ENCODE assay signal across 1 cellular context in the genomic region with DNA sequence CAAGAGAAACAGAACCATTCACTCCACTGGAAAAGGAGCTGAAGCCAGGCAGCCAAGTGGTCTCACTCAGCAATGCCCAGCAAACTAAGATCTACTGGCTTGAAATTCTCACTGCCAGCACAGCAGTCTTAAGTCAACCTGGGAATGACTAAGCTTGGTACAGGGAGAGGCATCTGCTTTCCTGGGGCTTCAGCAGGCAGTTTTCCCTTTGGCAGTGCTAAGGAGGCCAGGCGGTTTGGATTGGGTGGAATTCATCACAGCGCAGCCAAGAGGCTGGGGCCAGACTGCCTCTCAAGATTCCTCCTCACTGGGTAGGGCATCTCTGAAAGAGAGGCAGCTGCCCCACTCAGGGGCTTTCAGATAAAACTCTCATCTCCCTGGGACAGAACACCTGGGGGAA.
TF ChIP-seq lines count a peak whose summit lies in the region.

No MANE protein-coding gene starts in this region.

TF ChIP-seq in GM23338, 12 proteins besides CTCF, POLR2A, EP300 and RAD21 (continued from another document):
- TF ChIP-seq, protein P1, sequence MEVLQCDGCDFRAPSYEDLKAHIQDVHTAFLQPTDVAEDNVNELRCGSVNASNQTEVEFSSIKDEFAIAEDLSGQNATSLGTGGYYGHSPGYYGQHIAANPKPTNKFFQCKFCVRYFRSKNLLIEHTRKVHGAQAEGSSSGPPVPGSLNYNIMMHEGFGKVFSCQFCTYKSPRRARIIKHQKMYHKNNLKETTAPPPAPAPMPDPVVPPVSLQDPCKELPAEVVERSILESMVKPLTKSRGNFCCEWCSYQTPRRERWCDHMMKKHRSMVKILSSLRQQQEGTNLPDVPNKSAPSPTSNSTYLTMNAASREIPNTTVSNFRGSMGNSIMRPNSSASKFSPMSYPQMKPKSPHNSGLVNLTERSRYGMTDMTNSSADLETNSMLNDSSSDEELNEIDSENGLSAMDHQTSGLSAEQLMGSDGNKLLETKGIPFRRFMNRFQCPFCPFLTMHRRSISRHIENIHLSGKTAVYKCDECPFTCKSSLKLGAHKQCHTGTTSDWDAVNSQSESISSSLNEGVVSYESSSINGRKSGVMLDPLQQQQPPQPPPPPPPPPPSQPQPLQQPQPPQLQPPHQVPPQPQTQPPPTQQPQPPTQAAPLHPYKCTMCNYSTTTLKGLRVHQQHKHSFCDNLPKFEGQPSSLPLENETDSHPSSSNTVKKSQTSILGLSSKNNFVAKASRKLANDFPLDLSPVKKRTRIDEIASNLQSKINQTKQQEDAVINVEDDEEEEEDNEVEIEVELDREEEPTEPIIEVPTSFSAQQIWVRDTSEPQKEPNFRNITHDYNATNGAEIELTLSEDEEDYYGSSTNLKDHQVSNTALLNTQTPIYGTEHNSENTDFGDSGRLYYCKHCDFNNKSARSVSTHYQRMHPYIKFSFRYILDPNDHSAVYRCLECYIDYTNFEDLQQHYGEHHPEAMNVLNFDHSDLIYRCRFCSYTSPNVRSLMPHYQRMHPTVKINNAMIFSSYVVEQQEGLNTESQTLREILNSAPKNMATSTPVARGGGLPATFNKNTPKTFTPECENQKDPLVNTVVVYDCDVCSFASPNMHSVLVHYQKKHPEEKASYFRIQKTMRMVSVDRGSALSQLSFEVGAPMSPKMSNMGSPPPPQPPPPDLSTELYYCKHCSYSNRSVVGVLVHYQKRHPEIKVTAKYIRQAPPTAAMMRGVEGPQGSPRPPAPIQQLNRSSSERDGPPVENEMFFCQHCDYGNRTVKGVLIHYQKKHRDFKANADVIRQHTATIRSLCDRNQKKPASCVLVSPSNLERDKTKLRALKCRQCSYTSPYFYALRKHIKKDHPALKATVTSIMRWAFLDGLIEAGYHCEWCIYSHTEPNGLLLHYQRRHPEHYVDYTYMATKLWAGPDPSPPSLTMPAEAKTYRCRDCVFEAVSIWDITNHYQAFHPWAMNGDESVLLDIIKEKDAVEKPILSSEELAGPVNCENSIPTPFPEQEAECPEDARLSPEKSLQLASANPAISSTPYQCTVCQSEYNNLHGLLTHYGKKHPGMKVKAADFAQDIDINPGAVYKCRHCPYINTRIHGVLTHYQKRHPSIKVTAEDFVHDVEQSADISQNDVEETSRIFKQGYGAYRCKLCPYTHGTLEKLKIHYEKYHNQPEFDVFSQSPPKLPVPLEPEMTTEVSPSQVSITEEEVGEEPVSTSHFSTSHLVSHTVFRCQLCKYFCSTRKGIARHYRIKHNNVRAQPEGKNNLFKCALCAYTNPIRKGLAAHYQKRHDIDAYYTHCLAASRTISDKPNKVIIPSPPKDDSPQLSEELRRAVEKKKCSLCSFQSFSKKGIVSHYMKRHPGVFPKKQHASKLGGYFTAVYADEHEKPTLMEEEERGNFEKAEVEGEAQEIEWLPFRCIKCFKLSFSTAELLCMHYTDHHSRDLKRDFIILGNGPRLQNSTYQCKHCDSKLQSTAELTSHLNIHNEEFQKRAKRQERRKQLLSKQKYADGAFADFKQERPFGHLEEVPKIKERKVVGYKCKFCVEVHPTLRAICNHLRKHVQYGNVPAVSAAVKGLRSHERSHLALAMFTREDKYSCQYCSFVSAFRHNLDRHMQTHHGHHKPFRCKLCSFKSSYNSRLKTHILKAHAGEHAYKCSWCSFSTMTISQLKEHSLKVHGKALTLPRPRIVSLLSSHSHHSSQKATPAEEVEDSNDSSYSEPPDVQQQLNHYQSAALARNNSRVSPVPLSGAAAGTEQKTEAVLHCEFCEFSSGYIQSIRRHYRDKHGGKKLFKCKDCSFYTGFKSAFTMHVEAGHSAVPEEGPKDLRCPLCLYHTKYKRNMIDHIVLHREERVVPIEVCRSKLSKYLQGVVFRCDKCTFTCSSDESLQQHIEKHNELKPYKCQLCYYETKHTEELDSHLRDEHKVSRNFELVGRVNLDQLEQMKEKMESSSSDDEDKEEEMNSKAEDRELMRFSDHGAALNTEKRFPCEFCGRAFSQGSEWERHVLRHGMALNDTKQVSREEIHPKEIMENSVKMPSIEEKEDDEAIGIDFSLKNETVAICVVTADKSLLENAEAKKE (CRISPR knock-in tag; IDR thresholded peaks at IDR 0.05), result no peak
- no peak for TF ChIP-seq STAT1 (IDR thresholded peaks at IDR 0.05; ENCODE audit: unreplicated experiment)
- no peak for TF ChIP-seq ZNF114 (CRISPR knock-in tag; IDR thresholded peaks at IDR 0.05)
- no peak for TF ChIP-seq CREB1 (CRISPR knock-in tag; IDR thresholded peaks at IDR 0.05; ENCODE audit: low read depth)
- no peak for TF ChIP-seq JUNB (IDR thresholded peaks at IDR 0.05; ENCODE audit: unreplicated experiment)
- no peak for TF ChIP-seq EZH2 (IDR thresholded peaks at IDR 0.05; ENCODE audit: low read depth, unreplicated experiment)
- TF ChIP-seq POLR2AphosphoS5 (IDR thresholded peaks at IDR 0.05; ENCODE audit: low read depth), result no peak
- TF ChIP-seq, protein P2, sequence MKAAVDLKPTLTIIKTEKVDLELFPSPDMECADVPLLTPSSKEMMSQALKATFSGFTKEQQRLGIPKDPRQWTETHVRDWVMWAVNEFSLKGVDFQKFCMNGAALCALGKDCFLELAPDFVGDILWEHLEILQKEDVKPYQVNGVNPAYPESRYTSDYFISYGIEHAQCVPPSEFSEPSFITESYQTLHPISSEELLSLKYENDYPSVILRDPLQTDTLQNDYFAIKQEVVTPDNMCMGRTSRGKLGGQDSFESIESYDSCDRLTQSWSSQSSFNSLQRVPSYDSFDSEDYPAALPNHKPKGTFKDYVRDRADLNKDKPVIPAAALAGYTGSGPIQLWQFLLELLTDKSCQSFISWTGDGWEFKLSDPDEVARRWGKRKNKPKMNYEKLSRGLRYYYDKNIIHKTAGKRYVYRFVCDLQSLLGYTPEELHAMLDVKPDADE (IDR thresholded peaks at IDR 0.05), result no peak
TF ChIP-seq in GM23338: peak in this region for 0.
